7 cellular contexts compared by ENCODE assay signal in the genomic region with DNA sequence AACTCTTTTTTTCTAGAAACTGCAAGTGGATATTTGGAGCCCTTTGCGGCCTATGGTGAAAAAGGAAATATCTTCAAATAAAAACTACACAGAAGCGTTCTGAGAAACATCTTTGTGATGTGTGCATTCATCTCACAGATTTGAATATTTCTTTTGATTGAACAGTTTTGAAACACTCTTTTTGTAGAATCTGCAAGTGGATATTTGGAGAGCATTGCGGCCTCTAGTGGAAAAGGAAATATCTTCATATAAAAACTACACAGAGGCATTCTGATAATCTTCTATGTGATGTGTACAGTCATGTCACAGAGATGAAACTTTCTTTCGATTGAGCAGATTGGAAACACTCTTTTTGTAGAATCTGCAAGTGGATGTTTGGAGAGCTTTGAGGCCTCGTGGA.
A peak's percentile ranks its signal among the peaks of the same experiment; 100 is the strongest.
DNase-seq lines count a peak whose midpoint lies in the region; TF ChIP-seq lines count a peak whose summit lies in the region.
"Not testable (repeated sequence)": the region's sequence is repeated elsewhere in the genome, so short reads cannot be mapped to it uniquely, and the experiment has no call there.

No MANE protein-coding gene starts in this region.

- H4K20me1 ChIP-seq in GM23248 (ENCODE audit: insufficient read depth); OCI-LY3 (ENCODE audit: insufficient read depth, low read length); PC-9 (ENCODE audit: insufficient read depth): not testable (repeated sequence)

- not testable (repeated sequence) for H3K27ac Mint-ChIP-seq in chondrocyte (ENCODE audit: unreplicated experiment)

- H2AFZ ChIP-seq in GM23248; OCI-LY3 (ENCODE audit: low read depth, low read length); PC-9: not testable (repeated sequence)

- not testable (repeated sequence) for H3K4me3 Mint-ChIP-seq in chondrocyte (ENCODE audit: unreplicated experiment)

- H3K9ac ChIP-seq in GM23248; OCI-LY3 (ENCODE audit: low read length): not testable (repeated sequence)

- DNase-seq in GM23248 (peak; percentile 3), SK-MEL-5 (ENCODE audit: low read depth, low spot score) (peak; percentile 32)
- not testable (repeated sequence) for DNase-seq in LNCaP clone FGC (ENCODE audit: low read depth); PC-9; chondrocyte (ENCODE audit: low spot score)

- not testable (repeated sequence) for H3K4me2 ChIP-seq in GM23248 (ENCODE audit: unreplicated experiment); OCI-LY3 (ENCODE audit: low read length); PC-9

- not testable (repeated sequence) for BruUV-seq in PC-9 (replicated peaks; lab: Mats Ljungman, UMichigan)

- not testable (repeated sequence) for H3F3A ChIP-seq in GM23248 (ENCODE audit: insufficient read depth); PC-9 (ENCODE audit: insufficient read depth, low read depth)

- not testable (repeated sequence) for H3K79me2 ChIP-seq in GM23248 (ENCODE audit: insufficient read depth); OCI-LY3 (ENCODE audit: low read length); PC-9 (ENCODE audit: low read depth)

- H3K4me3 ChIP-seq in GM23248; LNCaP clone FGC (ENCODE audit: low read depth, low read length); OCI-LY3 (ENCODE audit: low read length); PC-9: not testable (repeated sequence)

- H3K4me1 ChIP-seq in GM23248 (ENCODE audit: insufficient read depth); OCI-LY3 (ENCODE audit: low read length); PC-9 (replicated peaks; ENCODE audit: insufficient read depth): not testable (repeated sequence)

- not testable (repeated sequence) for H3K27me3 Mint-ChIP-seq in chondrocyte (ENCODE audit: low read depth)

- not testable (repeated sequence) for H3K27me3 ChIP-seq in GM23248 (replicated peaks; ENCODE audit: insufficient read depth); OCI-LY3 (ENCODE audit: low read depth, low read length); PC-9 (ENCODE audit: insufficient read depth, low read depth)

- not testable (repeated sequence) for H3K9me2 ChIP-seq in GM23248 (ENCODE audit: insufficient read depth); PC-9 (ENCODE audit: insufficient read depth)

- TF ChIP-seq CTCF in C4-2B (conservative IDR thresholded peaks at IDR 0.05) (peak; percentile 73), LNCaP clone FGC (IDR thresholded peaks at IDR 0.05; ENCODE audit: control insufficient read depth, extremely low read depth, insufficient read depth) (peak; percentile 32), OCI-LY3 (IDR thresholded peaks at IDR 0.05; ENCODE audit: low read depth, low read length) (peak; percentile 7; the same call in 1 of the 2 replicates), PC-9 (conservative IDR thresholded peaks at IDR 0.05) (peak; percentile 49; the same call in 1 of the 2 replicates), chondrocyte (IDR thresholded peaks at IDR 0.05) (peak; percentile 11)

- WGBS in GM23248 (ENCODE audit: low coverage in 1 of 2, low lambda C conversion rate in 2 of 2, missing lambda C conversion rate in 2 of 2), 2 experiments: 11 to 14% methylated on average over 5 of the region's 5 CpGs

- peaks cover 67% of the 10 kb centered on the region for H3K9me3 Mint-ChIP-seq in chondrocyte (ENCODE audit: low read depth)

- H3K4me1 Mint-ChIP-seq in chondrocyte (ENCODE audit: low read depth): not testable (repeated sequence)

- intact Hi-C loops in PC-9 (cut with micrococcal nuclease; ENCODE audit: unreplicated experiment): not testable (repeated sequence)

- not testable (repeated sequence) for H3K36me3 ChIP-seq in GM23248 (ENCODE audit: low read depth); OCI-LY3 (replicated peaks; ENCODE audit: low read depth, low read length); PC-9 (ENCODE audit: low read depth)

- POLR2A ChIA-PET in PC-9 (lab: Charles Lee; ENCODE audit: unreplicated experiment): not testable (repeated sequence)

- not testable (repeated sequence) for H3K27ac ChIP-seq in C4-2B; GM23248; OCI-LY3 (ENCODE audit: low read length); PC-9

- in situ Hi-C loops in GM23248 (cut with MboI); SK-MEL-5 (cut with HindIII; ENCODE audit: low pct_unique_long_range_greater_than_20kb, low sequenced_read_pairs): not testable (repeated sequence)

- CTCF ChIA-PET in PC-9 (lab: Charles Lee): not testable (repeated sequence)

- peaks cover 12% of the 10 kb centered on the region for H3K36me3 Mint-ChIP-seq in chondrocyte (ENCODE audit: low read depth)

- H3K9me3 ChIP-seq in GM23248 (ENCODE audit: low read depth); OCI-LY3 (ENCODE audit: insufficient read depth, low read length); PC-9 (ENCODE audit: insufficient read depth, low read depth): not testable (repeated sequence)

Comparison
In these comparisons a context has a peak if more than half of its experiments do, and no peak if none do; other contexts are left out.
1. CTCF ChIP-seq: peak in every context shown above with its lines; median percentile 73 in C4-2B; 49 in PC-9; 32 in LNCaP clone FGC; 11 in chondrocyte; 7 in OCI-LY3.